Comparison of ENCODE assay signal across 8 cellular contexts in genomic region chr16:30122621-30123160, GRCh38. TPM values are rescaled to one million over a fixed set of nuclear protein-coding genes. Genes with fewer than 3 reads are reported as not detected.
A peak's percentile ranks its signal among the peaks of the same experiment; 100 is the strongest.
DNase-seq lines count a peak whose midpoint lies in the region; ATAC-seq and TF ChIP-seq lines count a peak whose summit lies in the region.

No MANE protein-coding gene starts in this region.

- peaks cover 2 to 48% (median 26%) of the 10 kb centered on the region in 9 donors for H3K4me1 ChIP-seq in heart right ventricle

- no peaks in the 10 kb centered on the region for H3K27me3 Mint-ChIP-seq in activated T-cell treated with anti-CD3 and anti-CD28 coated beads, Interleukin-2, amount 50 U/mL, for 72 hours (ENCODE audit: low read depth)

- TF ChIP-seq CTCF in BJ (IDR thresholded peaks at IDR 0.05; ENCODE audit: insufficient read depth, low read depth, low read length) (no peak), heart right ventricle (IDR thresholded peaks at IDR 0.05) (no peak)

- CTCF ChIA-PET in BJ (lab: Yijun Ruan, JAX) = interaction anchor here (2.2 to 3.2 kb wide), 2 partner anchors 10 kb away, joined by 7 to 21 read pairs; partner anchors contain the start of gene GDPD3

- POLR2A ChIA-PET in BJ (lab: Charles Lee) = no interaction called here

- peaks cover 0 to 6% of the 10 kb centered on the region in 2 donors for H3K36me3 Mint-ChIP-seq in activated T-cell treated with anti-CD3 and anti-CD28 coated beads, Interleukin-2, amount 50 U/mL, for 72 hours (ENCODE audit: insufficient read depth in 2 of 2)

- H3K4me1 Mint-ChIP-seq in activated T-cell treated with anti-CD3 and anti-CD28 coated beads, Interleukin-2, amount 50 U/mL, for 72 hours (ENCODE audit: low read depth) = peaks cover 28% of the 10 kb centered on the region

- no peaks in the 10 kb centered on the region for H3K27me3 ChIP-seq in BJ (ENCODE audit: control insufficient read depth, insufficient read depth, low read length)
- no peaks in the 10 kb centered on the region for H3K27me3 ChIP-seq in heart right ventricle

- DNase-seq in BJ (ENCODE audit: low read depth) (no peak), heart right ventricle (no peak), retina (peak; percentile 58), COLO668 (lab: John Stamatoyannopoulos, UW; ENCODE audit: unreplicated experiment) (no peak)
- peak; percentile 26 to 37 for DNase-seq in activated T-cell treated with anti-CD3 and anti-CD28 coated beads, Interleukin-2, amount 50 U/mL, for 72 hours

- H3K27ac Mint-ChIP-seq in activated T-cell treated with anti-CD3 and anti-CD28 coated beads, Interleukin-2, amount 50 U/mL, for 72 hours = peak overlapping the region; percentile 90

- intact Hi-C loops in heart right ventricle (cut with DNase I) = loop anchor here in 1 of 10 donors (2.0 to 10.0 kb wide), 2 partner anchors 26 to 282 kb away; partner anchors contain the start of genes YPEL3 and ZNF771

- H3K9me3 Mint-ChIP-seq in activated T-cell treated with anti-CD3 and anti-CD28 coated beads, Interleukin-2, amount 50 U/mL, for 72 hours = no peaks in the 10 kb centered on the region

- H3K4me3 ChIP-seq in BJ (ENCODE audit: low read depth, low read length) (peak overlapping the region; percentile 96), heart right ventricle (peak overlapping the region; percentile 74 to 98 (median 88))

- peak overlapping the region; percentile 95 for H3K4me3 Mint-ChIP-seq in activated T-cell treated with anti-CD3 and anti-CD28 coated beads, Interleukin-2, amount 50 U/mL, for 72 hours

- H3K36me3 ChIP-seq in BJ (ENCODE audit: control insufficient read depth, insufficient read depth, low read length) (peaks cover 8% of the 10 kb centered on the region), heart right ventricle (peaks cover 5 to 40% (median 23%) of the 10 kb centered on the region in 9 donors)

- no peaks in the 10 kb centered on the region for H3K9me3 ChIP-seq in heart right ventricle

- ATAC-seq in HG02970 (IDR thresholded peaks at IDR 0.05; ENCODE audit: low FRiP score, unreplicated experiment) = peak; percentile 20
- peak; percentile 26 to 37 for ATAC-seq in activated T-cell treated with anti-CD3 and anti-CD28 coated beads, Interleukin-2, amount 50 U/mL, for 72 hours (replicated peaks in 1 of 2)
- ATAC-seq in heart right ventricle = peak; percentile 4 to 53 (median 33)
- no peak for ATAC-seq in GM19467 (IDR thresholded peaks at IDR 0.05; ENCODE audit: unreplicated experiment)
- no peak for ATAC-seq in GM21723 (IDR thresholded peaks at IDR 0.05; ENCODE audit: unreplicated experiment)

- peak overlapping the region; percentile 94 to 99 (median 97) for H3K27ac ChIP-seq in heart right ventricle

- 1 to 3% methylated on average over 41 of the region's 41 CpGs for WGBS in heart right ventricle, 2 donors

RNA-seq across cellular contexts. Expression of gene MAPK3, which starts 0.3 kb away (rescaled TPM):
- polyA plus RNA-seq in BJ (2011; rRNA removed) = 94.8 and 168 TPM in 2 replicates
- 25.5 and 45.3 TPM in 2 replicates for polyA minus RNA-seq in BJ (2011; rRNA and poly(A)+ RNA removed)
- 100 to 1,000 TPM in 1 of 2 donors, 10 to 100 TPM in 1; 84.8 to 103 TPM for total RNA-seq in activated T-cell treated with anti-CD3 and anti-CD28 coated beads, Interleukin-2, amount 50 U/mL, for 72 hours
- total RNA-seq in heart right ventricle = 10 to 100 TPM; 40.9 to 65.2 (median 51.8) TPM
- 10 to 100 TPM; 39.9 to 56.3 TPM for polyA plus RNA-seq in heart right ventricle

RNA-seq across cellular contexts. Expression of gene GDPD3, which starts 9.4 kb away (rescaled TPM):
- polyA plus RNA-seq in BJ (2011; rRNA removed) = 1.2 and 2.0 TPM in 2 replicates
- 1.4 TPM in 1 of 2 replicates, not detected in the other for polyA minus RNA-seq in BJ (2011; rRNA and poly(A)+ RNA removed)
- total RNA-seq in activated T-cell treated with anti-CD3 and anti-CD28 coated beads, Interleukin-2, amount 50 U/mL, for 72 hours = 10 to 100 TPM; 13.9 to 20.5 TPM
- total RNA-seq in heart right ventricle = 1 to 10 TPM in 9 of 10 donors, under 1 TPM in 1; 0.85 to 3.6 (median 1.5) TPM
- polyA plus RNA-seq in heart right ventricle = 1 to 10 TPM; 1.2 to 6.4 TPM

RNA-seq across cellular contexts. Expression of gene YPEL3, which starts 26.7 kb away (rescaled TPM):
- polyA plus RNA-seq in BJ (2011; rRNA removed) = 34.6 and 49.1 TPM in 2 replicates
- polyA minus RNA-seq in BJ (2011; rRNA and poly(A)+ RNA removed) = 11.3 and 13.7 TPM in 2 replicates
- total RNA-seq in activated T-cell treated with anti-CD3 and anti-CD28 coated beads, Interleukin-2, amount 50 U/mL, for 72 hours = 10 to 100 TPM; 60.2 to 77.8 TPM
- 100 to 1,000 TPM in 1 of 10 donors, 10 to 100 TPM in 9; 31.5 to 117 (median 42.6) TPM for total RNA-seq in heart right ventricle
- polyA plus RNA-seq in heart right ventricle = 100 to 1,000 TPM in 1 of 2 donors, 10 to 100 TPM in 1; 75.5 to 203 TPM

RNA-seq across cellular contexts. Expression of gene TBX6, which starts 31.0 kb away (rescaled TPM):
- polyA plus RNA-seq in BJ (2011; rRNA removed) = 0.04 TPM in 2 replicates
- 0.14 TPM in 1 of 2 replicates, not detected in the other for polyA minus RNA-seq in BJ (2011; rRNA and poly(A)+ RNA removed)
- total RNA-seq in activated T-cell treated with anti-CD3 and anti-CD28 coated beads, Interleukin-2, amount 50 U/mL, for 72 hours = 1 to 10 TPM; 4.2 to 5.8 TPM
- total RNA-seq in heart right ventricle = 1 to 10 TPM in 1 of 10 donors, under 1 TPM in 9; 0.28 to 1.4 (median 0.57) TPM
- 1 to 10 TPM in 1 of 2 donors, under 1 TPM in 1; 0.28 to 1.7 TPM for polyA plus RNA-seq in heart right ventricle

RNA-seq across cellular contexts. Expression of gene PPP4C, which starts 46.9 kb away (rescaled TPM):
- polyA plus RNA-seq in BJ (2011; rRNA removed) = 143 and 209 TPM in 2 replicates
- 281 and 476 TPM in 2 replicates for polyA minus RNA-seq in BJ (2011; rRNA and poly(A)+ RNA removed)
- total RNA-seq in activated T-cell treated with anti-CD3 and anti-CD28 coated beads, Interleukin-2, amount 50 U/mL, for 72 hours = 100 to 1,000 TPM; 114 to 124 TPM
- 10 to 100 TPM; 35.2 to 50.0 (median 42.4) TPM for total RNA-seq in heart right ventricle
- polyA plus RNA-seq in heart right ventricle = 10 to 100 TPM; 34.5 to 82.1 TPM

Comparison
In these comparisons a context has a peak if more than half of its experiments do, and no peak if none do; other contexts are left out.
1. DNase-seq: peak in activated T-cell treated with anti-CD3 and anti-CD28 coated beads, Interleukin-2, amount 50 U/mL, for 72 hours (2 of 2) and retina (single experiment); none in BJ (single experiment), heart right ventricle (0 of 2) and COLO668 (single experiment).
2. ATAC-seq: peak in HG02970 (single experiment), activated T-cell treated with anti-CD3 and anti-CD28 coated beads, Interleukin-2, amount 50 U/mL, for 72 hours (2 of 2) and heart right ventricle (8 of 8); none in GM19467 (single experiment) and GM21723 (single experiment).